Comparison of ENCODE assay signal across 12 cellular contexts in genomic region chr7:128835790-128836641, GRCh38. TPM values are rescaled to one million over a fixed set of nuclear protein-coding genes. Genes with fewer than 3 reads are reported as not detected.
DNase-seq lines count a peak whose midpoint lies in the region; ATAC-seq and TF ChIP-seq lines count a peak whose summit lies in the region.
"Had no signal": no experiment of that assay in that cellular context is flagged by ENCODE, and none has a peak within 500 bp of the region (broad histone marks: within the 10 kb centered on the region; RNA-seq: fewer than 3 reads in every experiment).

No MANE protein-coding gene starts in this region.

- H3K27me3 Mint-ChIP-seq in T-cell, result peaks cover 0 to 7% of the 10 kb centered on the region in 2 donors

- no peak overlapping the region for H3K27ac Mint-ChIP-seq in T-cell
- H3K27ac Mint-ChIP-seq: activated naive CD4-positive, alpha-beta T cell treated with anti-CD3 and anti-CD28 coated beads, Interleukin-2, amount 10 ng/mL, durations not matched to agents 7 days and 5 days had no signal

- H3K4me1 ChIP-seq in osteoblast (ENCODE audit: insufficient read depth, low read length) (peaks cover 44% of the 10 kb centered on the region), Karpas-422 (ENCODE audit: low read length) (peaks cover 15% of the 10 kb centered on the region)

- intact Hi-C loops in Right ventricle myocardium superior (cut with DNase I), result no loop called here

- peak; percentile 73 for DNase-seq in AG08396 (ENCODE audit: low spot score)
- peak in 32 of 56 donors; percentile 10 to 66 (median 42) for DNase-seq in amygdala (lab: John Stamatoyannopoulos, UW)
- DNase-seq in Right ventricle myocardium superior, result peak; percentile 62
- peak; percentile 99 for DNase-seq in osteoblast (ENCODE audit: insufficient read length, low spot score, missing footprints)
- DNase-seq in Karpas-422, result no peak
- no peak for DNase-seq in T-cell
- DNase-seq in COR-L47 (lab: John Stamatoyannopoulos, UW), result no peak
- no peak for DNase-seq in NOMO-1 (lab: John Stamatoyannopoulos, UW; ENCODE audit: unreplicated experiment in 2 of 2)
- DNase-seq: activated naive CD4-positive, alpha-beta T cell treated with anti-CD3 and anti-CD28 coated beads, Interleukin-2, amount 10 ng/mL, durations not matched to agents 7 days and 5 days; mammary epithelial cell; MV-4-11; T1000 had no signal

- CTCF ChIA-PET in T-cell (lab: Charles Lee), result no interaction called here

- no peaks in the 10 kb centered on the region for H3K9me2 ChIP-seq in Karpas-422 (replicated peaks; ENCODE audit: insufficient read depth, low read length)

- POLR2A ChIA-PET in T-cell (lab: Charles Lee), result no interaction called here

- peak overlapping the region; percentile 40 for H3K4me2 ChIP-seq in osteoblast (ENCODE audit: insufficient read depth, low read length)
- no peak overlapping the region for H3K4me2 ChIP-seq in Karpas-422 (ENCODE audit: low read depth, low read length, poor library complexity, severe bottlenecking)

- H3K79me2 ChIP-seq in osteoblast (ENCODE audit: insufficient read depth, low read length), result peaks cover 90% of the 10 kb centered on the region
- no peaks in the 10 kb centered on the region for H3K79me2 ChIP-seq in Karpas-422 (ENCODE audit: low read length)

- H3K4me1 Mint-ChIP-seq in T-cell, result peaks cover 0 to 7% (median 3%) of the 10 kb centered on the region in 3 donors

- peak overlapping the region; percentile 84 for H3K27ac ChIP-seq in osteoblast (ENCODE audit: low read depth, low read length)
- no peak overlapping the region for H3K27ac ChIP-seq in Karpas-422 (ENCODE audit: low read length)

- H3K4me3 ChIP-seq in osteoblast (ENCODE audit: insufficient read depth, low read length), result peak overlapping the region; percentile 29
- H3K4me3 ChIP-seq in Karpas-422 (ENCODE audit: low read length), result no peak overlapping the region

- no peak overlapping the region for H3K9ac ChIP-seq in Karpas-422 (ENCODE audit: low read length)

- H3K36me3 Mint-ChIP-seq in T-cell, result no peaks in the 10 kb centered on the region
- H3K36me3 Mint-ChIP-seq: activated naive CD4-positive, alpha-beta T cell treated with anti-CD3 and anti-CD28 coated beads, Interleukin-2, amount 10 ng/mL, durations not matched to agents 7 days and 5 days had no signal

- H3K9me3 ChIP-seq in osteoblast (ENCODE audit: low read depth, low read length), result no peaks in the 10 kb centered on the region
- H3K9me3 ChIP-seq in Karpas-422 (ENCODE audit: low read length), result no peaks in the 10 kb centered on the region

- H3K27me3 ChIP-seq in osteoblast (ENCODE audit: insufficient read depth, low read length) (no peaks in the 10 kb centered on the region), Karpas-422 (ENCODE audit: low read length) (no peaks in the 10 kb centered on the region)

- H4K20me1 ChIP-seq in osteoblast (ENCODE audit: insufficient read depth, low read length) (peaks cover 77% of the 10 kb centered on the region), Karpas-422 (ENCODE audit: insufficient read depth, low read depth, low read length) (no peaks in the 10 kb centered on the region)

- no peak for TF ChIP-seq CTCF in osteoblast (IDR thresholded peaks at IDR 0.05; ENCODE audit: extremely low read depth, low read depth, low read length)

- no peak overlapping the region for H2AFZ ChIP-seq in osteoblast (ENCODE audit: low read length)
- no peak overlapping the region for H2AFZ ChIP-seq in Karpas-422 (ENCODE audit: low read length)

- H3K36me3 ChIP-seq in osteoblast (ENCODE audit: insufficient read depth, low read length) (peaks cover 64% of the 10 kb centered on the region), Karpas-422 (ENCODE audit: insufficient read depth, low read length) (no peaks in the 10 kb centered on the region)

- no peak for ATAC-seq in Right ventricle myocardium superior (ENCODE audit: poor library complexity)
- no peak for ATAC-seq in T-cell (replicated peaks in 1 of 4)

- no peaks in the 10 kb centered on the region for H3K9me3 Mint-ChIP-seq in T-cell
- H3K9me3 Mint-ChIP-seq: activated naive CD4-positive, alpha-beta T cell treated with anti-CD3 and anti-CD28 coated beads, Interleukin-2, amount 10 ng/mL, durations not matched to agents 7 days and 5 days had no signal

- no peak overlapping the region for H3K4me3 Mint-ChIP-seq in T-cell
- H3K4me3 Mint-ChIP-seq: activated naive CD4-positive, alpha-beta T cell treated with anti-CD3 and anti-CD28 coated beads, Interleukin-2, amount 10 ng/mL, durations not matched to agents 7 days and 5 days had no signal

RNA-seq across cellular contexts. Expression of gene FLNC, which starts 5.8 kb away (rescaled TPM):
- total RNA-seq in Right ventricle myocardium superior, result 601 TPM
- 93.7 and 130 TPM in 2 replicates for total RNA-seq in osteoblast
- total RNA-seq in Karpas-422 (2014; rRNA removed; shearing (Covaris generic); ENCODE audit: low replicate concordance), result not detected in 2 replicates
- total RNA-seq in T-cell, result under 1 TPM; 0.05 to 0.93 (median 0.38) TPM

RNA-seq across cellular contexts. Expression of gene ATP6V1F, which starts 26.6 kb away (rescaled TPM):
- total RNA-seq in Right ventricle myocardium superior (119 TPM), osteoblast (91.9 and 95.2 TPM in 2 replicates), T-cell (10 to 100 TPM; 62.6 to 78.1 (median 75.5) TPM)
- 184 and 208 TPM in 2 replicates for total RNA-seq in Karpas-422 (2014; rRNA removed; shearing (Covaris generic); ENCODE audit: low replicate concordance)

RNA-seq across cellular contexts. Expression of gene CCDC136, which starts 44.2 kb away (rescaled TPM):
- 5.2 TPM for total RNA-seq in Right ventricle myocardium superior
- total RNA-seq in osteoblast, result 7.2 and 10.0 TPM in 2 replicates
- 25.9 and 32.5 TPM in 2 replicates for total RNA-seq in Karpas-422 (2014; rRNA removed; shearing (Covaris generic); ENCODE audit: low replicate concordance)
- 10 to 100 TPM in 4 of 5 donors, 1 to 10 TPM in 1; 7.6 to 15.7 (median 14.6) TPM for total RNA-seq in T-cell

Comparison
In these comparisons a context has a peak if more than half of its experiments do, and no peak if none do; other contexts are left out.
1. DNase-seq: peak in AG08396 (single experiment), amygdala (32 of 56), Right ventricle myocardium superior (single experiment) and osteoblast (single experiment); none in Karpas-422 (single experiment), T-cell (0 of 34), COR-L47 (single experiment) and NOMO-1 (0 of 2).
2. RNA of gene FLNC, which starts 5.8 kb away (total RNA-seq): 601 TPM in Right ventricle myocardium superior (single experiment) and 93.7 to 130 TPM in osteoblast; 0.05 to 0.93 TPM in T-cell and not detected in Karpas-422; every median in the first group is over 10 times any median in the second.